13 cellular contexts compared by ENCODE assay signal in genomic region chr6:73560853-73561407, GRCh38. TPM values are rescaled to one million over a fixed set of nuclear protein-coding genes. Genes with fewer than 3 reads are reported as not detected.
A peak's percentile ranks its signal among the peaks of the same experiment; 100 is the strongest.
DNase-seq lines count a peak whose midpoint lies in the region; ATAC-seq, FAIRE-seq and TF ChIP-seq lines count a peak whose summit lies in the region.
"Had no signal": no experiment of that assay in that cellular context is flagged by ENCODE, and none has a peak within 500 bp of the region (broad histone marks: within the 10 kb centered on the region; RNA-seq: fewer than 3 reads in every experiment).

No MANE protein-coding gene starts in this region.

- H3K4me3 ChIP-seq in Caco-2 (ENCODE audit: low read depth, low read length) = no peak overlapping the region
- H3K4me3 ChIP-seq in OCI-LY3 (ENCODE audit: low read length) = peak overlapping the region; percentile 43
- H3K4me3 ChIP-seq: esophagus muscularis mucosa had no signal

- H3K9me3 ChIP-seq in Caco-2 (no peaks in the 10 kb centered on the region), OCI-LY3 (ENCODE audit: insufficient read depth, low read length) (no peaks in the 10 kb centered on the region)
- H3K9me3 ChIP-seq: esophagus muscularis mucosa had no signal

- BruUV-seq in Caco-2 (replicated peaks; lab: Mats Ljungman, UMichigan) = no TSS peak

- peaks cover 8% of the 10 kb centered on the region for H3K36me3 Mint-ChIP-seq in Caco-2 (ENCODE audit: insufficient read depth, unreplicated experiment)
- no peaks in the 10 kb centered on the region for H3K36me3 Mint-ChIP-seq in activated naive CD8-positive, alpha-beta T cell treated with anti-CD3 and anti-CD28 coated beads, Interleukin-2, amount 50 U/mL, for 24 hours (ENCODE audit: low read depth)
- no peaks in the 10 kb centered on the region for H3K36me3 Mint-ChIP-seq in T-cell

- H3K36me3 ChIP-seq in Caco-2 (ENCODE audit: control insufficient read depth, insufficient read depth, low read length) = no peaks in the 10 kb centered on the region
- H3K36me3 ChIP-seq in OCI-LY3 (replicated peaks; ENCODE audit: low read depth, low read length) = no peaks in the 10 kb centered on the region
- H3K36me3 ChIP-seq: esophagus muscularis mucosa had no signal

- intact Hi-C loops in Caco-2 (cut with micrococcal nuclease; ENCODE audit: unreplicated experiment) = loop anchor here (1.0 kb wide), 1 partner anchor 40 kb away; the partner anchor contains the start of gene EEF1A1

- peak overlapping the region; percentile 64 for H3K27ac Mint-ChIP-seq in Caco-2 (ENCODE audit: unreplicated experiment)
- no peak overlapping the region for H3K27ac Mint-ChIP-seq in activated naive CD8-positive, alpha-beta T cell treated with anti-CD3 and anti-CD28 coated beads, Interleukin-2, amount 50 U/mL, for 24 hours
- H3K27ac Mint-ChIP-seq in T-cell = no peak overlapping the region
- H3K27ac Mint-ChIP-seq: activated CD8-positive, alpha-beta T cell treated with anti-CD3 and anti-CD28 coated beads for 36 hours; progenitor cell of endocrine pancreas had no signal

- peak overlapping the region; percentile 70 for H3K4me2 ChIP-seq in OCI-LY3 (ENCODE audit: low read length)

- H3K4me3 Mint-ChIP-seq in Caco-2 (ENCODE audit: unreplicated experiment) = peak overlapping the region; percentile 11
- no peak overlapping the region for H3K4me3 Mint-ChIP-seq in activated naive CD8-positive, alpha-beta T cell treated with anti-CD3 and anti-CD28 coated beads, Interleukin-2, amount 50 U/mL, for 24 hours
- no peak overlapping the region for H3K4me3 Mint-ChIP-seq in T-cell
- H3K4me3 Mint-ChIP-seq: activated CD8-positive, alpha-beta T cell treated with anti-CD3 and anti-CD28 coated beads for 36 hours had no signal

- peak overlapping the region; percentile 46; the same call in 1 of the 2 replicates for H3K9ac ChIP-seq in OCI-LY3 (ENCODE audit: low read length)

- H3K4me1 Mint-ChIP-seq in Caco-2 (ENCODE audit: low read depth, unreplicated experiment) = peaks cover 19% of the 10 kb centered on the region
- peaks cover 22% of the 10 kb centered on the region for H3K4me1 Mint-ChIP-seq in activated naive CD8-positive, alpha-beta T cell treated with anti-CD3 and anti-CD28 coated beads, Interleukin-2, amount 50 U/mL, for 24 hours
- H3K4me1 Mint-ChIP-seq in T-cell = peaks cover 0 to 3% (median 0%) of the 10 kb centered on the region in 3 donors

- H2AFZ ChIP-seq in OCI-LY3 (ENCODE audit: low read depth, low read length) = peak overlapping the region; percentile 44; the same call in 1 of the 2 replicates

- H3K79me2 ChIP-seq in OCI-LY3 (ENCODE audit: low read length) = no peaks in the 10 kb centered on the region

- no peaks in the 10 kb centered on the region for H3K9me3 Mint-ChIP-seq in Caco-2 (ENCODE audit: unreplicated experiment)
- no peaks in the 10 kb centered on the region for H3K9me3 Mint-ChIP-seq in activated naive CD8-positive, alpha-beta T cell treated with anti-CD3 and anti-CD28 coated beads, Interleukin-2, amount 50 U/mL, for 24 hours
- H3K9me3 Mint-ChIP-seq in T-cell = no peaks in the 10 kb centered on the region
- H3K9me3 Mint-ChIP-seq: activated CD8-positive, alpha-beta T cell treated with anti-CD3 and anti-CD28 coated beads for 36 hours had no signal

- H3K27me3 Mint-ChIP-seq in Caco-2 (ENCODE audit: insufficient read depth, unreplicated experiment) = no peaks in the 10 kb centered on the region
- H3K27me3 Mint-ChIP-seq in activated naive CD8-positive, alpha-beta T cell treated with anti-CD3 and anti-CD28 coated beads, Interleukin-2, amount 50 U/mL, for 24 hours = no peaks in the 10 kb centered on the region
- no peaks in the 10 kb centered on the region for H3K27me3 Mint-ChIP-seq in T-cell
- H3K27me3 Mint-ChIP-seq: activated CD8-positive, alpha-beta T cell treated with anti-CD3 and anti-CD28 coated beads for 36 hours; progenitor cell of endocrine pancreas had no signal

- FAIRE-seq in GM19239 (lab: Jason Lieb, UNC) = peak; percentile 18
- FAIRE-seq: islet of Langerhans had no signal

- no peaks in the 10 kb centered on the region for H4K20me1 ChIP-seq in OCI-LY3 (ENCODE audit: insufficient read depth, low read length)

- TF ChIP-seq CTCF in Caco-2 (IDR thresholded peaks at IDR 0.05; ENCODE audit: insufficient read depth in 1 of 2, low read depth in 1 of 2, low read length in 1 of 2, severe bottlenecking in 1 of 2, unreplicated experiment in 1 of 2) (no peak), OCI-LY3 (IDR thresholded peaks at IDR 0.05; ENCODE audit: low read depth, low read length) (no peak)

- CTCF ChIA-PET in Caco-2 (lab: Charles Lee) = no interaction called here
- CTCF ChIA-PET in T-cell (lab: Charles Lee) = interaction anchor here in 1 of 2 donors (0.9 kb wide), 1 partner anchor 35 kb away, joined by 3 read pairs; no protein-coding TSS in a partner anchor

- DNase-seq in Caco-2 (no peak), GM19239 (ENCODE audit: insufficient read length, low spot score) (no peak), foreskin melanocyte (no peak), T-cell (no peak), HuH-7.5 (ENCODE audit: low spot score) (no peak)
- no peak for DNase-seq in activated naive CD8-positive, alpha-beta T cell treated with anti-CD3 and anti-CD28 coated beads, Interleukin-2, amount 50 U/mL, for 24 hours
- DNase-seq: activated CD8-positive, alpha-beta T cell treated with anti-CD3 and anti-CD28 coated beads for 36 hours had no signal

- POLR2A ChIA-PET in Caco-2 (lab: Charles Lee) = no interaction called here
- POLR2A ChIA-PET in T-cell (lab: Charles Lee) = interaction anchor here in 1 of 2 donors (0.6 kb wide), 1 partner anchor 37 kb away, joined by 3 read pairs; no protein-coding TSS in a partner anchor

- H3K4me1 ChIP-seq in Caco-2 = peaks cover 57% of the 10 kb centered on the region
- peaks cover 39% of the 10 kb centered on the region for H3K4me1 ChIP-seq in OCI-LY3 (ENCODE audit: low read length)
- H3K4me1 ChIP-seq: esophagus muscularis mucosa had no signal

- ATAC-seq in HG02938 (IDR thresholded peaks at IDR 0.05; ENCODE audit: unreplicated experiment) = peak; percentile 63
- no peak for ATAC-seq in activated naive CD8-positive, alpha-beta T cell treated with anti-CD3 and anti-CD28 coated beads, Interleukin-2, amount 50 U/mL, for 24 hours
- ATAC-seq in T-cell (replicated peaks in 1 of 4) = no peak

- peak overlapping the region; percentile 78 for H3K27ac ChIP-seq in OCI-LY3 (ENCODE audit: low read length)
- H3K27ac ChIP-seq: esophagus muscularis mucosa, HL-60 had no signal

- H3K27me3 ChIP-seq in Caco-2 (replicated peaks; ENCODE audit: control insufficient read depth, insufficient read depth, low read length) (no peaks in the 10 kb centered on the region), OCI-LY3 (ENCODE audit: low read depth, low read length) (no peaks in the 10 kb centered on the region)
- H3K27me3 ChIP-seq: esophagus muscularis mucosa had no signal

RNA-seq across cellular contexts. Expression of gene EEF1A1, which starts 40.1 kb away (rescaled TPM):
- 9,246 and 9,491 TPM in 2 replicates for total RNA-seq in Caco-2 (2022)
- over 10,000 TPM; 14,142 to 15,123 (median 14,655) TPM for total RNA-seq in T-cell
